In genomic region chr2:238171072-238171431, GRCh38 we compare ENCODE assay signal across 6 cellular contexts. TPM values are rescaled to one million over a fixed set of nuclear protein-coding genes. Genes with fewer than 3 reads are reported as not detected.
"Had no signal": no experiment of that assay in that cellular context is flagged by ENCODE, and none has a peak within 500 bp of the region (broad histone marks: within the 10 kb centered on the region; RNA-seq: fewer than 3 reads in every experiment).

No MANE protein-coding gene starts in this region.

RNA-seq across cellular contexts. Expression of gene ERFE, which starts 12.3 kb away (rescaled TPM):
- total RNA-seq: lower lobe of right lung, T-helper 17 cell had no signal
- polyA plus RNA-seq: naive thymus-derived CD4-positive, alpha-beta T cell had no signal

RNA-seq across cellular contexts. Expression of gene KLHL30, which starts 32.6 kb away (rescaled TPM):
- total RNA-seq: activated CD8-positive, alpha-beta memory T cell treated with anti-CD3 and anti-CD28 coated beads for 36 hours; activated naive CD8-positive, alpha-beta T cell treated with anti-CD3 and anti-CD28 coated beads, Interleukin-2, amount 10 ng/mL, durations not matched to agents 7 days and 5 days; cerebellum; naive thymus-derived CD4-positive, alpha-beta T cell; T-helper 17 cell had no signal
- polyA plus RNA-seq: naive thymus-derived CD4-positive, alpha-beta T cell had no signal
